8 cellular contexts compared by ENCODE assay signal in the genomic region with DNA sequence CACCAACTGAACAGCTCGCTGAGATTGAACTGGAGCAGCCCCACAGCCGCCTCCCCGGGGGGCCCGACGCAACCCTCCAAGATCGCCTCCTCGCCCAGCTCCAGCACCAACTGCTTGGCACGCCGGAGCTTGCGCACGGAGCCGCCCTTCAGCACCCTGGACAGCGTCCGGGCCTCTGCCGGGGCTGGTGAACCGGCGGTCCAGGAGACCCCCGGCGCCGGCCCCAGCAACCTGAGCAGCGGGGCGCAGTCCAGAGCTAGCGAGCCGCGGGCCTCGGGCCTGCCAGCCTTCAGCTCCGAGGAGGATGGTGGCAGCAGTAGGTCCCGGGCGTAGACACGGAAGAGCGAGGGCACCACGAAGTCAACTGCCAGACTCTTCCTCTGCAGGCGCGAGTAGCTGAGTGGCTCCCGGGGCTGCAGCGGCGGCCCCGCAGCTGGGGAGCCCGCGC. TPM values are rescaled to one million over a fixed set of nuclear protein-coding genes. Genes with fewer than 3 reads are reported as not detected.
DNase-seq lines count a peak whose midpoint lies in the region; TF ChIP-seq lines count a peak whose summit lies in the region.

No MANE protein-coding gene starts in this region.

- DNase-seq in EH (ENCODE audit: low read depth) (peak; percentile 34), ascending aorta (ENCODE audit: low spot score in 2 of 2) (no peak), iPS-NIHi11 (ENCODE audit: low spot score) (peak; percentile 89), DMS114 treated with DMSO at 0.1 percent for 48 hours (lab: John Stamatoyannopoulos, UW; ENCODE audit: unreplicated experiment) (no peak), HT-29 (ENCODE audit: low spot score) (no peak), NCI-H345 (lab: John Stamatoyannopoulos, UW) (no peak)
- DNase-seq in stimulated activated CD4-positive, alpha-beta T cell treated with anti-CD3 and anti-CD28 coated beads, Interleukin-12 subunit alpha, Interleukin-12 subunit beta, amount 100 ng/mL, for 24 hours (ENCODE audit: low read depth in 2 of 2), result peak; percentile 21 to 37

- H3K36me3 ChIP-seq in ascending aorta, result no peaks in the 10 kb centered on the region

- intact Hi-C loops in ascending aorta (cut with DNase I), result no loop called here

- no peaks in the 10 kb centered on the region for H3K27me3 ChIP-seq in ascending aorta

- H3K4me1 ChIP-seq in ascending aorta, result peaks cover 13% of the 10 kb centered on the region in 2 donors

- peak overlapping the region; percentile 45 to 59 for H3K4me3 ChIP-seq in ascending aorta

- H3K27ac ChIP-seq in ascending aorta, result no peak overlapping the region

- H3K9me3 ChIP-seq in ascending aorta, result no peaks in the 10 kb centered on the region

- TF ChIP-seq CTCF in ascending aorta (IDR thresholded peaks at IDR 0.05), result no peak

TF ChIP-seq in PFSK-1, 5 proteins besides CTCF, POLR2A, EP300 and RAD21:
- no peak for TF ChIP-seq POLR2AphosphoS5 (IDR thresholded peaks at IDR 0.05; ENCODE audit: low read depth, low read length)
- no peak for TF ChIP-seq FOXP2 (optimal IDR thresholded peaks at IDR 0.05; ENCODE audit: borderline replicate concordance, extremely low read depth, extremely low read length, insufficient read depth)
- TF ChIP-seq, protein P1, sequence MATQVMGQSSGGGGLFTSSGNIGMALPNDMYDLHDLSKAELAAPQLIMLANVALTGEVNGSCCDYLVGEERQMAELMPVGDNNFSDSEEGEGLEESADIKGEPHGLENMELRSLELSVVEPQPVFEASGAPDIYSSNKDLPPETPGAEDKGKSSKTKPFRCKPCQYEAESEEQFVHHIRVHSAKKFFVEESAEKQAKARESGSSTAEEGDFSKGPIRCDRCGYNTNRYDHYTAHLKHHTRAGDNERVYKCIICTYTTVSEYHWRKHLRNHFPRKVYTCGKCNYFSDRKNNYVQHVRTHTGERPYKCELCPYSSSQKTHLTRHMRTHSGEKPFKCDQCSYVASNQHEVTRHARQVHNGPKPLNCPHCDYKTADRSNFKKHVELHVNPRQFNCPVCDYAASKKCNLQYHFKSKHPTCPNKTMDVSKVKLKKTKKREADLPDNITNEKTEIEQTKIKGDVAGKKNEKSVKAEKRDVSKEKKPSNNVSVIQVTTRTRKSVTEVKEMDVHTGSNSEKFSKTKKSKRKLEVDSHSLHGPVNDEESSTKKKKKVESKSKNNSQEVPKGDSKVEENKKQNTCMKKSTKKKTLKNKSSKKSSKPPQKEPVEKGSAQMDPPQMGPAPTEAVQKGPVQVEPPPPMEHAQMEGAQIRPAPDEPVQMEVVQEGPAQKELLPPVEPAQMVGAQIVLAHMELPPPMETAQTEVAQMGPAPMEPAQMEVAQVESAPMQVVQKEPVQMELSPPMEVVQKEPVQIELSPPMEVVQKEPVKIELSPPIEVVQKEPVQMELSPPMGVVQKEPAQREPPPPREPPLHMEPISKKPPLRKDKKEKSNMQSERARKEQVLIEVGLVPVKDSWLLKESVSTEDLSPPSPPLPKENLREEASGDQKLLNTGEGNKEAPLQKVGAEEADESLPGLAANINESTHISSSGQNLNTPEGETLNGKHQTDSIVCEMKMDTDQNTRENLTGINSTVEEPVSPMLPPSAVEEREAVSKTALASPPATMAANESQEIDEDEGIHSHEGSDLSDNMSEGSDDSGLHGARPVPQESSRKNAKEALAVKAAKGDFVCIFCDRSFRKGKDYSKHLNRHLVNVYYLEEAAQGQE (IDR thresholded peaks at IDR 0.05; ENCODE audit: insufficient read depth in 1 of 2, low read depth in 2 of 2, low read length in 2 of 2), result peak; percentile 97 to 98
- TF ChIP-seq TAF1 (IDR thresholded peaks at IDR 0.05; ENCODE audit: borderline replicate concordance, insufficient read depth, low read length), result no peak
- peak; percentile 50; the same call in 1 of the 2 replicates for TF ChIP-seq SIN3A (IDR thresholded peaks at IDR 0.05; ENCODE audit: borderline replicate concordance, insufficient read depth, low read length)

RNA-seq across cellular contexts. Expression of a gene that starts 1.2 kb away (rescaled TPM):
- 0.19 TPM for polyA plus RNA-seq in PFSK-1 (2012; ENCODE audit: insufficient read length, low read depth)
- not detected for total RNA-seq in ascending aorta
- total RNA-seq in HT-29 (2014; rRNA removed; shearing (Covaris generic)), result not detected in 2 replicates

Comparison
In these comparisons a context has a peak if more than half of its experiments do, and no peak if none do; other contexts are left out.
1. DNase-seq: peak in EH (single experiment), iPS-NIHi11 (single experiment) and stimulated activated CD4-positive, alpha-beta T cell treated with anti-CD3 and anti-CD28 coated beads, Interleukin-12 subunit alpha, Interleukin-12 subunit beta, amount 100 ng/mL, for 24 hours (2 of 2); none in ascending aorta (0 of 2), DMS114 treated with DMSO at 0.1 percent for 48 hours (single experiment), HT-29 (single experiment) and NCI-H345 (single experiment).